ENCODE assay signal across 28 cellular contexts in genomic region chr2:225599856-225600255, GRCh38.
"Had no signal": no experiment of that assay in that cellular context is flagged by ENCODE, and none has a peak within 500 bp of the region (broad histone marks: within the 10 kb centered on the region; RNA-seq: fewer than 3 reads in every experiment).

No MANE protein-coding gene starts in this region.

- H3K4me3 ChIP-seq: esophagus squamous epithelium, gastrocnemius medialis, psoas muscle, sigmoid colon, smooth muscle cell, uterus had no signal

- H3K4me1 ChIP-seq: esophagus squamous epithelium, gastrocnemius medialis, parathyroid adenoma, psoas muscle, sigmoid colon, uterus had no signal

- H3K27ac ChIP-seq: esophagus squamous epithelium, gastrocnemius medialis, parathyroid adenoma, psoas muscle, sigmoid colon, uterus had no signal

- H3K9me3 ChIP-seq: esophagus squamous epithelium, gastrocnemius medialis, uterus had no signal

- H3K36me3 ChIP-seq: esophagus squamous epithelium, gastrocnemius medialis, sigmoid colon, uterus had no signal

- H3K27me3 ChIP-seq: esophagus squamous epithelium, gastrocnemius medialis, sigmoid colon, uterus had no signal

- DNase-seq: activated B cell treated with CpG ODN at 0.5 μM for 24 hours; activated CD4-positive, alpha-beta T cell treated with anti-CD3 and anti-CD28 coated beads for 36 hours; activated CD8-positive, alpha-beta T cell treated with anti-CD3 and anti-CD28 coated beads, Interleukin-2, amount 10 ng/mL, durations not matched to agents 7 days and 5 days; activated gamma-delta T cell; activated naive CD4-positive, alpha-beta T cell treated with anti-CD3 and anti-CD28 coated beads, Interleukin-2, amount 10 ng/mL, durations not matched to agents 7 days and 5 days; activated naive CD8-positive, alpha-beta T cell treated with anti-CD3 and anti-CD28 coated beads, Interleukin-2, amount 10 ng/mL, durations not matched to agents 7 days and 5 days; amniotic stem cell; caudate nucleus; dermis blood vessel endothelial cell; effector CD4-positive, alpha-beta T cell; esophagus squamous epithelium; gastrocnemius medialis; glutamatergic neuron; hippocampal formation; midbrain; naive thymus-derived CD4-positive, alpha-beta T cell; nucleus accumbens; psoas muscle; sigmoid colon; stimulated activated CD4-positive, alpha-beta T cell treated with anti-CD3 and anti-CD28 coated beads, Interleukin-1b, Interleukin-23, amount 100 ng/mL, for 48 hours; stimulated activated CD4-positive, alpha-beta T cell treated with anti-CD3 and anti-CD28 coated beads, Interleukin-4, amount 100 ng/mL, for 4 hours; stimulated activated CD8-positive, alpha-beta memory T cell treated with anti-CD3 and anti-CD28 coated beads, Interleukin-4, amount 100 ng/mL, for 48 hours; stimulated activated naive CD8-positive, alpha-beta T cell treated with anti-CD3 and anti-CD28 coated beads, Interleukin-15, amount 100 ng/mL, for 72 hours; substantia nigra; T-helper 17 cell; uterus had no signal

- H3K9ac ChIP-seq: parathyroid adenoma had no signal

- H2AFZ ChIP-seq: parathyroid adenoma had no signal

- H3K79me2 ChIP-seq: parathyroid adenoma had no signal
